In the genomic region with DNA sequence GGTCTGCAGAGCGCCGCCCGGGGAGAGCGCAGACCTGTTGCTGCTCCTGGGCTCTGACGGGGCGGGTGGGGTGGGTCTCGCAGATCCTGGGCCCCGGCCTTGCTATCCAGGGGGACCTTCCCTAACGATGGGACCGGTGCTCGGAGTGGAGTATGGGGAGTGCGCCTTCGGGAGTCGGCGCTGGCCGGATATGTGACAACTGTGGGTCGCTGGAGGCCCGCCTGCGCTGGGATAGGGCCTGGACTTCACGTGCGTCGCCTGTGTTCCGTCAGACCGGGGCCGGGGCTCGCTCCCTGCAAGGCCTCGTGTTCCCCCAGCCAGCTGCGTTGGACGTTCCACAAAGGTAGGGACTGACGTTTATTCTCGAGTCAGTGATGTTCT, we compare ENCODE assay signal across 8 cellular contexts. TPM values are rescaled to one million over a fixed set of nuclear protein-coding genes. Genes with fewer than 3 reads are reported as not detected.
DNase-seq lines count a peak whose midpoint lies in the region; ATAC-seq, FAIRE-seq and TF ChIP-seq lines count a peak whose summit lies in the region.

No MANE protein-coding gene starts in this region.

- no peaks in the 10 kb centered on the region; the same call in 1 of the 2 replicates for H3K9me3 ChIP-seq in AG04450 (ENCODE audit: control insufficient read depth, insufficient read depth, low read length)
- H3K9me3 ChIP-seq in subcutaneous abdominal adipose tissue (ENCODE audit: control insufficient read depth in 5 of 5, low read length in 5 of 5) = no peaks in the 10 kb centered on the region

- H3K36me3 ChIP-seq in subcutaneous abdominal adipose tissue (ENCODE audit: control insufficient read depth in 5 of 5, insufficient read depth in 5 of 5, low read length in 5 of 5) = no peaks in the 10 kb centered on the region

- H3K27ac ChIP-seq in AG04450 (ENCODE audit: low read depth, low read length) (no peak overlapping the region), RWPE1 (peak overlapping the region; percentile 92), dorsolateral prefrontal cortex (peak overlapping the region in 29 of 59 donors; percentile 1 to 85 (median 69)), subcutaneous abdominal adipose tissue (ENCODE audit: low read depth, low read length) (no peak overlapping the region)

- intact Hi-C loops in dorsolateral prefrontal cortex (cut with DNase I) = loop anchor here (2.0 to 10.0 kb wide), 5 partner anchors 66 to 243 kb away; no protein-coding TSS in a partner anchor

- H3K4me3 ChIP-seq in AG04450 (ENCODE audit: low read depth, low read length) (peak overlapping the region; percentile 66), dorsolateral prefrontal cortex (peak overlapping the region; percentile 38 to 79 (median 63)), subcutaneous abdominal adipose tissue (ENCODE audit: low read depth in 1 of 5, low read length in 5 of 5) (peak overlapping the region; percentile 53 to 71 (median 66))

- CTCF ChIA-PET in AG04450 (lab: Charles Lee) (no interaction called here), RWPE1 (lab: Yijun Ruan, JAX) (no interaction called here)

- H3K27me3 ChIP-seq in AG04450 (ENCODE audit: control insufficient read depth, insufficient read depth, low read length) (no peaks in the 10 kb centered on the region), dorsolateral prefrontal cortex (peaks cover 0 to 82% (median 34%) of the 10 kb centered on the region in 45 donors), subcutaneous abdominal adipose tissue (ENCODE audit: control insufficient read depth in 5 of 5, insufficient read depth in 4 of 5, low read length in 5 of 5) (peaks cover 0 to 18% (median 8%) of the 10 kb centered on the region in 5 donors)

- peak; percentile 81 for FAIRE-seq in GM19239 (lab: Jason Lieb, UNC)

- POLR2A ChIA-PET in AG04450 (lab: Yijun Ruan, JAX) = no interaction called here
- POLR2A ChIA-PET in RWPE1 (lab: Yijun Ruan, JAX; ENCODE audit: low non-redundant PET) = no interaction called here

- peak overlapping the region in 1 of 5 donors; percentile 62 for H3K9ac ChIP-seq in subcutaneous abdominal adipose tissue (ENCODE audit: low read length in 5 of 5)

- DNase-seq in AG04450 (ENCODE audit: low read depth, low spot score) (no peak), GM19239 (ENCODE audit: insufficient read length, low spot score) (no peak), RWPE1 (ENCODE audit: low spot score) (no peak), dorsolateral prefrontal cortex (peak in 4 of 10 donors; percentile 16 to 45 (median 37)), lung microvascular endothelial cell (ENCODE audit: low read depth in 2 of 2) (peak; percentile 41 to 62), NCI-H524 treated with DMSO at 0.1 percent for 48 hours (lab: John Stamatoyannopoulos, UW) (no peak)

- H3K4me1 ChIP-seq in subcutaneous abdominal adipose tissue (ENCODE audit: control insufficient read depth in 5 of 5, insufficient read depth in 5 of 5, low read length in 5 of 5) = peaks cover 4 to 39% (median 32%) of the 10 kb centered on the region in 5 donors

- TF ChIP-seq CTCF in AG04450 (IDR thresholded peaks at IDR 0.05; ENCODE audit: low read depth, low read length) (no peak), RWPE1 (conservative IDR thresholded peaks at IDR 0.05; ENCODE audit: low read depth) (no peak), dorsolateral prefrontal cortex (IDR thresholded peaks at IDR 0.05 in 54 of 56, conservative IDR thresholded peaks at IDR 0.05 in 2 of 56; ENCODE audit: low read depth in 1 of 56, partially characterized antibody in 56 of 56) (no peak)

- ATAC-seq in HG03571 (IDR thresholded peaks at IDR 0.05; ENCODE audit: unreplicated experiment) = no peak

RNA-seq across cellular contexts. Expression of a gene that starts 1.2 kb away (rescaled TPM):
- 24.9 and 26.6 TPM in 2 replicates for polyA plus RNA-seq in AG04450 (2011; rRNA removed)
- polyA minus RNA-seq in AG04450 (2011; rRNA and poly(A)+ RNA removed) = 53.5 and 76.3 TPM in 2 replicates
- total RNA-seq in dorsolateral prefrontal cortex = 10 to 100 TPM; 12.6 to 42.3 (median 21.6) TPM
- 5.7 and 7.5 TPM in 2 replicates for total RNA-seq in lung microvascular endothelial cell

Comparison
In these comparisons a context has a peak if more than half of its experiments do, and no peak if none do; other contexts are left out.
1. DNase-seq: peak in lung microvascular endothelial cell (2 of 2); none in AG04450 (single experiment), GM19239 (single experiment), RWPE1 (single experiment) and NCI-H524 treated with DMSO at 0.1 percent for 48 hours (single experiment).
2. Peak in every context shown above with its lines, with median percentiles within 50 percentile points of each other: H3K4me3 ChIP-seq.